Comparison of ENCODE assay signal across 8 cellular contexts in genomic region chr16:57039148-57039812, GRCh38. TPM values are rescaled to one million over a fixed set of nuclear protein-coding genes. Genes with fewer than 3 reads are reported as not detected.
DNase-seq lines count a peak whose midpoint lies in the region; ATAC-seq, FAIRE-seq and TF ChIP-seq lines count a peak whose summit lies in the region.
"Had no signal": no experiment of that assay in that cellular context is flagged by ENCODE, and none has a peak within 500 bp of the region (broad histone marks: within the 10 kb centered on the region; RNA-seq: fewer than 3 reads in every experiment).

No MANE protein-coding gene starts in this region.

- dilution Hi-C loops in mammary epithelial cell (cut with HindIII; ENCODE audit: low sequenced_read_pairs) = no loop called here

- intact Hi-C loops in GM12878 (cut with micrococcal nuclease; ENCODE audit: unreplicated experiment) = no loop called here
- intact Hi-C loops in mammary epithelial cell (cut with micrococcal nuclease) = no loop called here

- H3K4me3 ChIP-seq in Karpas-422 (ENCODE audit: low read length) = peak overlapping the region; percentile 62
- H3K4me3 ChIP-seq in GM12878 = no peak overlapping the region
- H3K4me3 ChIP-seq in skin epidermis = no peak overlapping the region
- no peak overlapping the region for H3K4me3 ChIP-seq in mammary epithelial cell (replicated peaks in 1 of 3; ENCODE audit: insufficient read depth in 1 of 3, low read depth in 2 of 3, low read length in 3 of 3)

- H3K27ac ChIP-seq in Karpas-422 (ENCODE audit: low read length) = peak overlapping the region; percentile 99
- H3K27ac ChIP-seq in GM12878 (ENCODE audit: control insufficient read depth, insufficient read depth) = peak overlapping the region; percentile 78
- H3K27ac ChIP-seq in skin epidermis = peak overlapping the region in 16 of 21 experiments; percentile 30 to 91 (median 76)
- no peak overlapping the region for H3K27ac ChIP-seq in mammary epithelial cell (ENCODE audit: insufficient read depth, low read depth, low read length)

- peak; percentile 68 for FAIRE-seq in GM12878 (lab: Jason Lieb, UNC)

- H3K79me2 ChIP-seq in Karpas-422 (ENCODE audit: low read length) (peaks cover 7% of the 10 kb centered on the region), GM12878 (ENCODE audit: control insufficient read depth, insufficient read depth, low read length) (peaks cover 1% of the 10 kb centered on the region; the same call in 1 of the 2 replicates), mammary epithelial cell (ENCODE audit: insufficient read depth, low read length) (no peaks in the 10 kb centered on the region)

- BruUV-seq in GM12878 (replicated peaks; lab: Mats Ljungman, UMichigan) (no TSS peak), mammary epithelial cell (replicated peaks; lab: Mats Ljungman, UMichigan) (no TSS peak)

- no peak overlapping the region for H2AFZ ChIP-seq in Karpas-422 (ENCODE audit: low read length)
- no peak overlapping the region for H2AFZ ChIP-seq in GM12878 (ENCODE audit: control insufficient read depth, low read depth, low read length)
- no peak overlapping the region for H2AFZ ChIP-seq in mammary epithelial cell (ENCODE audit: low read depth, low read length)

- no peaks in the 10 kb centered on the region for H3K9me3 ChIP-seq in Karpas-422 (ENCODE audit: low read length)
- no peaks in the 10 kb centered on the region; the same call in 2 of the 3 replicates for H3K9me3 ChIP-seq in GM12878 (replicated peaks; ENCODE audit: control insufficient read depth, insufficient read depth, low read length)
- H3K9me3 ChIP-seq in mammary epithelial cell (replicated peaks; ENCODE audit: insufficient read depth, low read length) = no peaks in the 10 kb centered on the region

- POLR2A ChIA-PET in GM12878 (lab: Charles Lee) = interaction anchor here (1.0 to 6.0 kb wide), 9 partner anchors 12 to 73 kb away, joined by 3 to 104 read pairs (median 8); partner anchors contain the start of gene NLRC5

- ATAC-seq in GM18502 (IDR thresholded peaks at IDR 0.05; ENCODE audit: poor library complexity, unreplicated experiment) (peak; percentile 39), GM12878 (peak; percentile 11), GM19023 (IDR thresholded peaks at IDR 0.05; ENCODE audit: unreplicated experiment) (no peak)

- no peak for TF ChIP-seq RAD21 in GM12878 (IDR thresholded peaks at IDR 0.05; ENCODE audit: insufficient read depth, low read depth, low read length)

- RAD21 ChIA-PET in GM12878 (lab: Charles Lee; ENCODE audit: unreplicated experiment) = interaction anchor here (0.6 to 6.0 kb wide), 10 partner anchors 16 to 96 kb away, joined by 3 to 108 read pairs (median 26); partner anchors contain the start of gene NLRC5

- in situ Hi-C loops in GM12878 (cut with MboI) (no loop called here), mammary epithelial cell (cut with MboI; ENCODE audit: low sequenced_read_pairs in 2 of 2) (no loop called here)

- no peaks in the 10 kb centered on the region for H3K9me2 ChIP-seq in Karpas-422 (replicated peaks; ENCODE audit: insufficient read depth, low read length)

- CTCF ChIA-PET in GM12878 (lab: Yijun Ruan, JAX) (interaction anchor here (1.2 to 7.8 kb wide), 9 partner anchors 12 to 241 kb away, joined by 3 to 155 read pairs (median 6); partner anchors contain the start of gene CETP), mammary epithelial cell (lab: Charles Lee; ENCODE audit: low non-redundant PET) (no interaction called here)

- peak; percentile 91 for DNase-seq in Karpas-422
- DNase-seq in GM12878 (ENCODE audit: low read depth, low spot score) = peak; percentile 65
- no peak for DNase-seq in mammary epithelial cell
- DNase-seq in erythroblast (lab: John Stamatoyannopoulos, UW) = no peak
- DNase-seq: NCI-H524 had no signal

- H3K4me1 ChIP-seq in Karpas-422 (ENCODE audit: low read length) (peaks cover 86% of the 10 kb centered on the region), GM12878 (ENCODE audit: control insufficient read depth, insufficient read depth, low read length) (peaks cover 62% of the 10 kb centered on the region), mammary epithelial cell (ENCODE audit: insufficient read depth, low read length) (peaks cover 10% of the 10 kb centered on the region)

- no peak for TF ChIP-seq EP300 in GM12878 (IDR thresholded peaks at IDR 0.05; ENCODE audit: borderline replicate concordance in 1 of 2, control insufficient read depth in 1 of 2, low read depth in 2 of 2, low read length in 2 of 2)

- 0% methylated on average over 5 of the region's 5 CpGs for WGBS in GM12878 (ENCODE audit: insufficient coverage, insufficient replicate concordance, low lambda C conversion rate, missing lambda C conversion rate)
- WGBS in mammary epithelial cell (ENCODE audit: low coverage, missing lambda C conversion rate) = 49% methylated on average over 5 of the region's 5 CpGs

- H3K4me2 ChIP-seq in Karpas-422 (ENCODE audit: low read depth, low read length, poor library complexity, severe bottlenecking) (peak overlapping the region; percentile 93), GM12878 (ENCODE audit: control insufficient read depth, insufficient read depth) (peak overlapping the region; percentile 64), mammary epithelial cell (ENCODE audit: insufficient read depth, low read depth, low read length) (no peak overlapping the region)

- SMC1A ChIA-PET in GM12878 (lab: Charles Lee; ENCODE audit: uncharacterized antibody, unreplicated experiment) = interaction anchor here (0.8 to 6.8 kb wide), 12 partner anchors 16 to 74 kb away, joined by 3 to 111 read pairs (median 12); partner anchors contain the start of gene NLRC5

- TF ChIP-seq POLR2A in GM12878 (IDR thresholded peaks at IDR 0.05; ENCODE audit: low read depth, low read length) (peak; percentile 33; the same call in 1 of the 2 replicates), erythroblast (IDR thresholded peaks at IDR 0.05; ENCODE audit: low read length) (no peak)

- no peak for TF ChIP-seq CTCF in GM12878 (IDR thresholded peaks at IDR 0.05 in 2 of 3, conservative IDR thresholded peaks at IDR 0.05 in 1 of 3; ENCODE audit: control insufficient read depth in 2 of 3, extremely low read depth in 1 of 3, insufficient read depth in 1 of 3, low read depth in 3 of 3, low read length in 3 of 3)
- TF ChIP-seq CTCF in mammary epithelial cell (conservative IDR thresholded peaks at IDR 0.05 in 1 of 2, IDR thresholded peaks at IDR 0.05 in 1 of 2; ENCODE audit: extremely low read depth in 1 of 2, insufficient read depth in 1 of 2, low read depth in 1 of 2, low read length in 2 of 2) = no peak

- H4K20me1 ChIP-seq in Karpas-422 (ENCODE audit: insufficient read depth, low read depth, low read length) (no peaks in the 10 kb centered on the region), GM12878 (ENCODE audit: control insufficient read depth, insufficient read depth) (no peaks in the 10 kb centered on the region), mammary epithelial cell (ENCODE audit: insufficient read depth, low read length) (no peaks in the 10 kb centered on the region)

- H3K36me3 ChIP-seq in Karpas-422 (ENCODE audit: insufficient read depth, low read length) = no peaks in the 10 kb centered on the region; the same call in 1 of the 2 replicates
- H3K36me3 ChIP-seq in GM12878 (ENCODE audit: control insufficient read depth in 2 of 2, insufficient read depth in 2 of 2, low read length in 1 of 2) = peaks cover 7 to 12% of the 10 kb centered on the region in 2 experiments
- no peaks in the 10 kb centered on the region for H3K36me3 ChIP-seq in mammary epithelial cell (ENCODE audit: insufficient read depth, low read length)

- H3K9ac ChIP-seq in Karpas-422 (ENCODE audit: low read length) = peak overlapping the region; percentile 91
- H3K9ac ChIP-seq in GM12878 (ENCODE audit: control insufficient read depth, insufficient read depth, low read length) = peak overlapping the region; percentile 36; the same call in 1 of the 2 replicates
- no peak overlapping the region for H3K9ac ChIP-seq in mammary epithelial cell (ENCODE audit: insufficient read depth, low read length)

- no peaks in the 10 kb centered on the region for H3K27me3 ChIP-seq in Karpas-422 (ENCODE audit: low read length)
- no peaks in the 10 kb centered on the region for H3K27me3 ChIP-seq in GM12878 (replicated peaks in 1 of 2; ENCODE audit: control insufficient read depth in 2 of 2, insufficient read depth in 2 of 2, low read length in 1 of 2)
- no peaks in the 10 kb centered on the region for H3K27me3 ChIP-seq in mammary epithelial cell (ENCODE audit: insufficient read depth, low read length)

RNA-seq across cellular contexts. Expression of gene NLRC5, which starts 49.9 kb away (rescaled TPM):
- 103 and 116 TPM in 2 replicates for total RNA-seq in Karpas-422 (2014; rRNA removed; shearing (Covaris generic); ENCODE audit: low replicate concordance)
- total RNA-seq in GM12878 (2013; cell fraction: nucleolus; rRNA removed) = 626 and 671 TPM in 2 replicates
- total RNA-seq in GM12878 (2014; rRNA removed) (60.3 and 65.3 TPM in 2 replicates), GM12878 (2014; rRNA removed; fragmentation: Illumina TruSeq; extraction: Trizol) (49.2 and 54.3 TPM in 2 replicates), GM12878 (2021) (86.2 and 105 TPM in 2 replicates), mammary epithelial cell (10 to 100 TPM in 1 of 2 donors, 1 to 10 TPM in 1; 2.7 to 10.2 TPM)
- polyA plus RNA-seq in GM12878 (2011; ENCODE audit: low read depth) = 26.2 TPM
- polyA plus RNA-seq in GM12878 (2011; rRNA removed) (62.1 and 88.8 TPM in 2 replicates), GM12878 (2014; fragmentation: Illumina TruSeq; extraction: Trizol) (51.5 and 73.0 TPM in 2 replicates), GM12878 (2014; fragmentation: Nextera tagmentation; extraction: Ambion mirVana) (10 to 100 TPM; 13.1 to 14.2 TPM), GM12878 (2014; rRNA removed) (83.8 and 84.2 TPM in 2 replicates), GM12878 (2016; fragmentation: Nextera tagmentation; extraction: Ambion mirVana) (10 to 100 TPM; 43.7 to 49.1 TPM), mammary epithelial cell (2.8 TPM)
- 73.8 and 102 TPM in 2 replicates for polyA plus RNA-seq in GM12878 (2011; cell fraction: cytosol; rRNA removed)
- 528 TPM in 2 replicates for polyA plus RNA-seq in GM12878 (2011; cell fraction: nucleus; rRNA removed)
- 39.6 and 49.1 TPM in 2 replicates for polyA plus RNA-seq in GM12878 (2012)
- polyA minus RNA-seq in GM12878 (2011; rRNA and poly(A)+ RNA removed) = 197 and 272 TPM in 2 replicates
- polyA minus RNA-seq in GM12878 (2011; cell fraction: cytosol; rRNA and poly(A)+ RNA removed) = 42.9 and 54.2 TPM in 2 replicates
- 281 and 428 TPM in 2 replicates for polyA minus RNA-seq in GM12878 (2011; cell fraction: nucleus; rRNA and poly(A)+ RNA removed)
- polyA minus RNA-seq in mammary epithelial cell = 12.4 TPM

RNA-seq across cellular contexts. Expression of gene CPNE2, which starts 53.1 kb away (rescaled TPM):
- 4.6 and 5.1 TPM in 2 replicates for total RNA-seq in Karpas-422 (2014; rRNA removed; shearing (Covaris generic); ENCODE audit: low replicate concordance)
- 7.8 and 9.0 TPM in 2 replicates for total RNA-seq in GM12878 (2013; cell fraction: nucleolus; rRNA removed)
- 13.6 and 14.5 TPM in 2 replicates for total RNA-seq in GM12878 (2014; rRNA removed)
- 9.8 and 10.5 TPM in 2 replicates for total RNA-seq in GM12878 (2014; rRNA removed; fragmentation: Illumina TruSeq; extraction: Trizol)
- 13.7 and 14.5 TPM in 2 replicates for total RNA-seq in GM12878 (2021)
- polyA plus RNA-seq in GM12878 (2011; ENCODE audit: low read depth) = 5.7 TPM
- polyA plus RNA-seq in GM12878 (2011; rRNA removed) = 3.4 and 7.7 TPM in 2 replicates
- 8.4 and 10.6 TPM in 2 replicates for polyA plus RNA-seq in GM12878 (2011; cell fraction: cytosol; rRNA removed)
- 4.7 and 6.0 TPM in 2 replicates for polyA plus RNA-seq in GM12878 (2011; cell fraction: nucleus; rRNA removed)
- polyA plus RNA-seq in GM12878 (2012) = 7.1 and 12.0 TPM in 2 replicates
- 16.9 and 18.5 TPM in 2 replicates for polyA plus RNA-seq in GM12878 (2014; fragmentation: Illumina TruSeq; extraction: Trizol)
- polyA plus RNA-seq in GM12878 (2014; fragmentation: Nextera tagmentation; extraction: Ambion mirVana) = 1 to 10 TPM; 4.8 to 5.6 TPM
- polyA plus RNA-seq in GM12878 (2014; rRNA removed) = 22.1 and 23.5 TPM in 2 replicates
- polyA plus RNA-seq in GM12878 (2016; fragmentation: Nextera tagmentation; extraction: Ambion mirVana) = 10 to 100 TPM in 1 of 2 experiments, 1 to 10 TPM in 1; 3.1 to 10.0 TPM
- polyA minus RNA-seq in GM12878 (2011; rRNA and poly(A)+ RNA removed) = 5.6 and 8.1 TPM in 2 replicates
- 2.5 and 2.8 TPM in 2 replicates for polyA minus RNA-seq in GM12878 (2011; cell fraction: cytosol; rRNA and poly(A)+ RNA removed)
- 2.1 and 5.5 TPM in 2 replicates for polyA minus RNA-seq in GM12878 (2011; cell fraction: nucleus; rRNA and poly(A)+ RNA removed)
- 10 to 100 TPM in 1 of 2 donors, 1 to 10 TPM in 1; 7.3 to 24.0 TPM for total RNA-seq in mammary epithelial cell
- polyA plus RNA-seq in mammary epithelial cell = 44.5 TPM
- polyA minus RNA-seq in mammary epithelial cell = 35.7 TPM

Comparison
In these comparisons a context has a peak if more than half of its experiments do, and no peak if none do; other contexts are left out.
1. DNase-seq: peak in Karpas-422 (single experiment) and GM12878 (single experiment); none in mammary epithelial cell (single experiment) and erythroblast (0 of 2).